1 cellular context compared by ENCODE assay signal in the genomic region with DNA sequence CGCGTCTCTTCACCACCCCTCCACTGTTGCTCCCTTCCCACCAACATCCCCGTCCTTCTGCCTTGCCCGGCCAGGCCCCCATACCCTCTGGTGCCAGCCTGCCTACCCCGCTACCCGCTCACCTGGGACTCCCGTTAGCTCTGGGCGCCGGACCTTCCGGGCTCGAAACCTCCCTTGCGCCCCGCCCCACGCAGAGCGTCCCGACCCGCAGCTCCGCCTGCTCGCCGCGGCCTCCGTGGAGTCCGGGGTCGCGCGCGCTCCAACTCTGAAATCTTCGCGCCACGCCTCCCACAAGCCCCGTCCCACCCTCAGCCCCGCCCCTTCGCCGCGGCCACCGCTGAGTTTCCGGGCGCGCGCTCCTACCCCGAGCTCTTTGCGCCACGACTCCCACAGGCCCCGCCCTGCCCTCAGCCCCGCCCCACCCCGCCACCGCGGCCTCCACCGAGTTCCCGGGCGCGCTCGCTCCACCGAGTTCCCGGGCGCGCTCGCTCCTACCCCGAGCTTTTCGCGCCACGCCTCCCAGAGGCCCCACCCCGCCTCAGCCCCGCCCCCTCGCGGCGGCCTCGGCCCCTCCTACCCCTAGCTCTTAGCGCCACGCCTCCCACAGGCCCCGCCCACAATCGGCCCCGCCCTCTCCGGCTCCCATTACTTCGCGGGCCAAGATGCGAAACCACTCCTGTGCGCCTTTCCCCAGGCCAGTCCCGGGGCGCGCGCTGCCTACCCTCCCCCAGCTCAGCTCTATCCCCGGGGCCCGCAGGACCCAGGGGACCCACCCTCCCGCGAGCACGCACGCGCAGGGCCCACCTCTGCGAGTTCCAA.
TF ChIP-seq lines count a peak whose summit lies in the region.

A gene (minus strand): TSS at position 267 of the 819 bp plus-strand sequence. CDS start 5,617 bp downstream, outside the sequence.

TF ChIP-seq in HEK293, 187 proteins besides CTCF, POLR2A, EP300 and RAD21 (continued from another document):
- TF ChIP-seq ZNF157 (tag by site-specific recombination; IDR thresholded peaks at IDR 0.05): no peak
- no peak for TF ChIP-seq ZNF768 (tag by site-specific recombination; IDR thresholded peaks at IDR 0.05)
- no peak for TF ChIP-seq ZNF16 (tag by site-specific recombination; IDR thresholded peaks at IDR 0.05; ENCODE audit: low read depth)
- TF ChIP-seq GLI2 (tag by site-specific recombination; IDR thresholded peaks at IDR 0.05; ENCODE audit: borderline replicate concordance, low read depth): no peak
- TF ChIP-seq ZNF114 (tag by site-specific recombination; IDR thresholded peaks at IDR 0.05): no peak
- peak; percentile 65; the same call in 1 of the 2 replicates for TF ChIP-seq ZNF391 (tag by site-specific recombination; IDR thresholded peaks at IDR 0.05; ENCODE audit: borderline replicate concordance, low read depth)
- TF ChIP-seq ZBTB8A (tag by site-specific recombination; IDR thresholded peaks at IDR 0.05): peak; percentile 32; the same call in 1 of the 2 replicates
- TF ChIP-seq KLF9 (tag by site-specific recombination; IDR thresholded peaks at IDR 0.05; ENCODE audit: low read depth): peak; percentile 96
- TF ChIP-seq ZNF776 (tag by site-specific recombination; IDR thresholded peaks at IDR 0.05; ENCODE audit: borderline replicate concordance): no peak
- TF ChIP-seq, protein P1, sequence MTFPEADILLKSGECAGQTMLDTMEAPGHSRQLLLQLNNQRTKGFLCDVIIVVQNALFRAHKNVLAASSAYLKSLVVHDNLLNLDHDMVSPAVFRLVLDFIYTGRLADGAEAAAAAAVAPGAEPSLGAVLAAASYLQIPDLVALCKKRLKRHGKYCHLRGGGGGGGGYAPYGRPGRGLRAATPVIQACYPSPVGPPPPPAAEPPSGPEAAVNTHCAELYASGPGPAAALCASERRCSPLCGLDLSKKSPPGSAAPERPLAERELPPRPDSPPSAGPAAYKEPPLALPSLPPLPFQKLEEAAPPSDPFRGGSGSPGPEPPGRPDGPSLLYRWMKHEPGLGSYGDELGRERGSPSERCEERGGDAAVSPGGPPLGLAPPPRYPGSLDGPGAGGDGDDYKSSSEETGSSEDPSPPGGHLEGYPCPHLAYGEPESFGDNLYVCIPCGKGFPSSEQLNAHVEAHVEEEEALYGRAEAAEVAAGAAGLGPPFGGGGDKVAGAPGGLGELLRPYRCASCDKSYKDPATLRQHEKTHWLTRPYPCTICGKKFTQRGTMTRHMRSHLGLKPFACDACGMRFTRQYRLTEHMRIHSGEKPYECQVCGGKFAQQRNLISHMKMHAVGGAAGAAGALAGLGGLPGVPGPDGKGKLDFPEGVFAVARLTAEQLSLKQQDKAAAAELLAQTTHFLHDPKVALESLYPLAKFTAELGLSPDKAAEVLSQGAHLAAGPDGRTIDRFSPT (tag by site-specific recombination; IDR thresholded peaks at IDR 0.05): peak; percentile 94
- TF ChIP-seq ZNF664 (tag by site-specific recombination; IDR thresholded peaks at IDR 0.05): no peak
- TF ChIP-seq ZNF624 (tag by site-specific recombination; IDR thresholded peaks at IDR 0.05): no peak
- peak; percentile 80; the same call in 1 of the 2 replicates for TF ChIP-seq ZNF335 (tag by site-specific recombination; conservative IDR thresholded peaks at IDR 0.05)
- no peak for TF ChIP-seq ZSCAN16 (tag by site-specific recombination; IDR thresholded peaks at IDR 0.05)
- TF ChIP-seq, protein P2, sequence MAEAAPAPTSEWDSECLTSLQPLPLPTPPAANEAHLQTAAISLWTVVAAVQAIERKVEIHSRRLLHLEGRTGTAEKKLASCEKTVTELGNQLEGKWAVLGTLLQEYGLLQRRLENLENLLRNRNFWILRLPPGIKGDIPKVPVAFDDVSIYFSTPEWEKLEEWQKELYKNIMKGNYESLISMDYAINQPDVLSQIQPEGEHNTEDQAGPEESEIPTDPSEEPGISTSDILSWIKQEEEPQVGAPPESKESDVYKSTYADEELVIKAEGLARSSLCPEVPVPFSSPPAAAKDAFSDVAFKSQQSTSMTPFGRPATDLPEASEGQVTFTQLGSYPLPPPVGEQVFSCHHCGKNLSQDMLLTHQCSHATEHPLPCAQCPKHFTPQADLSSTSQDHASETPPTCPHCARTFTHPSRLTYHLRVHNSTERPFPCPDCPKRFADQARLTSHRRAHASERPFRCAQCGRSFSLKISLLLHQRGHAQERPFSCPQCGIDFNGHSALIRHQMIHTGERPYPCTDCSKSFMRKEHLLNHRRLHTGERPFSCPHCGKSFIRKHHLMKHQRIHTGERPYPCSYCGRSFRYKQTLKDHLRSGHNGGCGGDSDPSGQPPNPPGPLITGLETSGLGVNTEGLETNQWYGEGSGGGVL (tag by site-specific recombination; IDR thresholded peaks at IDR 0.05): no peak
- TF ChIP-seq ZNF623 (tag by site-specific recombination; IDR thresholded peaks at IDR 0.05): no peak
- TF ChIP-seq, protein P3, sequence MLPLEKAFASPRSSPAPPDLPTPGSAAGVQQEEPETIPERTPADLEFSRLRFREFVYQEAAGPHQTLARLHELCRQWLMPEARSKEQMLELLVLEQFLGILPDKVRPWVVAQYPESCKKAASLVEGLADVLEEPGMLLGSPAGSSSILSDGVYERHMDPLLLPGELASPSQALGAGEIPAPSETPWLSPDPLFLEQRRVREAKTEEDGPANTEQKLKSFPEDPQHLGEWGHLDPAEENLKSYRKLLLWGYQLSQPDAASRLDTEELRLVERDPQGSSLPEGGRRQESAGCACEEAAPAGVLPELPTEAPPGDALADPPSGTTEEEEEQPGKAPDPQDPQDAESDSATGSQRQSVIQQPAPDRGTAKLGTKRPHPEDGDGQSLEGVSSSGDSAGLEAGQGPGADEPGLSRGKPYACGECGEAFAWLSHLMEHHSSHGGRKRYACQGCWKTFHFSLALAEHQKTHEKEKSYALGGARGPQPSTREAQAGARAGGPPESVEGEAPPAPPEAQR (tag by site-specific recombination; IDR thresholded peaks at IDR 0.05): no peak
- no peak for TF ChIP-seq SALL2 (tag by site-specific recombination; IDR thresholded peaks at IDR 0.05; ENCODE audit: borderline replicate concordance)
- peak; percentile 94 for TF ChIP-seq ZNF785 (tag by site-specific recombination; IDR thresholded peaks at IDR 0.05)
- TF ChIP-seq ZNF274 (IDR thresholded peaks at IDR 0.05; ENCODE audit: low read length): no peak
- TF ChIP-seq ZNF274 (tag by site-specific recombination; IDR thresholded peaks at IDR 0.05; ENCODE audit: borderline replicate concordance): no peak
- TF ChIP-seq ZXDB (tag by site-specific recombination; IDR thresholded peaks at IDR 0.05): peak; percentile 74
- peak; percentile 79 for TF ChIP-seq ZBTB20 (tag by site-specific recombination; IDR thresholded peaks at IDR 0.05)
- TF ChIP-seq ZNF223 (tag by site-specific recombination; IDR thresholded peaks at IDR 0.05): no peak
- TF ChIP-seq ZNF701 (tag by site-specific recombination; IDR thresholded peaks at IDR 0.05): no peak
- TF ChIP-seq ZNF658 (tag by site-specific recombination; IDR thresholded peaks at IDR 0.05): no peak
TF ChIP-seq in HEK293: peak in this region for 68.
